ENCODE assay signal across 8 cellular contexts in the genomic region with DNA sequence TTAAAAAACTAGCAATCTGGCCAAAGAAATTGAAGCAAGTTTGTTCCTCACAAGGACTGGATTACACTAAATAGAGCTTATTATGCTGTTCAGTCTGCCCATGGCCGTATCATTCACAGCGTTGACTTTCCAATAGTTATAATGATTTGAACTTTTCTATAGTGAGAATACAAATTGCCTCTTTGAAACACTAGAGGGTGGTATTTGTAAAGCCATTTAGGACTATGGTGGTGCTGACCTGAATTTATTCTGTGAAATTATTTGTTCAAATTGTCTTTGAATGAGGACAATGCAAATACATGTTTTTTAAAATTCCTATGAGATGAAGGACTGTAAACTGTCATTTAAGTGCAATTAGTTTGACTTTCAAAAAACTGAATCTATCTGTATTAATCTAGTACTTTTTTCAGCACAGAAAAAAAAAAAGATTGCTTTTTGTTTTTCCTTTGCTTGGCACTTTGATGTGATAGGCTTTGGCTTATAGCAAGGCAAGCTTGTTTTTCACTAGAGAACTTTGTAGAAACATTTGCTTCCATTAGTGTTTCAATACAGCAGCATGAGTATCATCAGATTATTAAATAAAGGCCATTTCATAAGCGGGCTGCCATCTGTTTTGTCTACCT.
DNase-seq lines count a peak whose midpoint lies in the region; ATAC-seq and TF ChIP-seq lines count a peak whose summit lies in the region.

No MANE protein-coding gene starts in this region.

- DNase-seq in NCI-H2107 treated with DMSO at 0.1 percent for 48 hours (lab: John Stamatoyannopoulos, UW; ENCODE audit: unreplicated experiment) (peak; percentile 4), NCI-H2107 (lab: John Stamatoyannopoulos, UW) (no peak), OCI-M1 (lab: John Stamatoyannopoulos, UW) (peak; percentile 64), fibroblast of pulmonary artery (ENCODE audit: low read depth) (peak; percentile 41), upper lobe of right lung (no peak), sciatic nerve (ENCODE audit: low spot score) (no peak)
- DNase-seq in stimulated activated CD4-positive, alpha-beta T cell treated with anti-CD3 and anti-CD28 coated beads, Interleukin-2, amount 100 ng/mL, for 24 hours, result no peak

- H3K27ac ChIP-seq in upper lobe of right lung, result no peak overlapping the region

- no peaks in the 10 kb centered on the region for H3K27me3 ChIP-seq in upper lobe of right lung

- H3K4me3 ChIP-seq in fibroblast of pulmonary artery (replicated peaks; ENCODE audit: low read depth, low read length) (no peak overlapping the region), upper lobe of right lung (no peak overlapping the region)

- intact Hi-C loops in upper lobe of right lung (cut with DNase I) (no loop called here), sciatic nerve (cut with DNase I) (no loop called here)

- TF ChIP-seq CTCF in fibroblast of pulmonary artery (IDR thresholded peaks at IDR 0.05; ENCODE audit: low read length, missing control alignments), result peak; percentile 60
- peak; percentile 43 for TF ChIP-seq CTCF in upper lobe of right lung (IDR thresholded peaks at IDR 0.05)

- ATAC-seq in HG03432 (IDR thresholded peaks at IDR 0.05; ENCODE audit: unreplicated experiment) (peak; percentile 79), upper lobe of right lung (no peak), sciatic nerve (no peak)

- no peaks in the 10 kb centered on the region for H3K4me1 ChIP-seq in upper lobe of right lung

- no peaks in the 10 kb centered on the region for H3K36me3 ChIP-seq in upper lobe of right lung

- H3K9me3 ChIP-seq in upper lobe of right lung, result no peaks in the 10 kb centered on the region

Comparison
In these comparisons a context has a peak if more than half of its experiments do, and no peak if none do; other contexts are left out.
1. DNase-seq: peak in NCI-H2107 treated with DMSO at 0.1 percent for 48 hours (single experiment), OCI-M1 (single experiment) and fibroblast of pulmonary artery (single experiment); none in NCI-H2107 (single experiment), upper lobe of right lung (single experiment), stimulated activated CD4-positive, alpha-beta T cell treated with anti-CD3 and anti-CD28 coated beads, Interleukin-2, amount 100 ng/mL, for 24 hours (0 of 2) and sciatic nerve (single experiment).